2 cellular contexts compared by ENCODE assay signal in genomic region chr10:75392744-75393143, GRCh38.
TF ChIP-seq lines count a peak whose summit lies in the region.

No MANE protein-coding gene starts in this region.

TF ChIP-seq in HepG2, 621 proteins besides CTCF, POLR2A, EP300 and RAD21:
- TF ChIP-seq FOXK1 (CRISPR knock-in tag; IDR thresholded peaks at IDR 0.05; ENCODE audit: borderline replicate concordance, low read depth) (no peak), CHD4 (IDR thresholded peaks at IDR 0.05; ENCODE audit: borderline replicate concordance, low read length) (0 out of 2 replicates have a peak, but pooled peaks have one; percentile 42), CHCHD3 (CRISPR knock-in tag; IDR thresholded peaks at IDR 0.05) (no peak), BHLHE40 (IDR thresholded peaks at IDR 0.05; ENCODE audit: low read length) (no peak), ZNF629 (CRISPR knock-in tag; conservative IDR thresholded peaks at IDR 0.05) (peak; percentile 74)

TF ChIP-seq in K562, 482 proteins besides CTCF, POLR2A, EP300 and RAD21:
- no peak for TF ChIP-seq THRB (CRISPR knock-in tag; conservative IDR thresholded peaks at IDR 0.05)
- no peak for TF ChIP-seq CREB3L1 (IDR thresholded peaks at IDR 0.05; ENCODE audit: borderline replicate concordance, low read depth)
- no peak for TF ChIP-seq CHD1 (IDR thresholded peaks at IDR 0.05; ENCODE audit: low read length)
- no peak for TF ChIP-seq ZNF165 (CRISPR knock-in tag; IDR thresholded peaks at IDR 0.05; ENCODE audit: borderline replicate concordance)
- peak; percentile 88 for TF ChIP-seq RBM25 (IDR thresholded peaks at IDR 0.05; ENCODE audit: low read depth, low read length, severe bottlenecking)
- no peak for TF ChIP-seq ZNF24 (IDR thresholded peaks at IDR 0.05)
- no peak for TF ChIP-seq ZMIZ1 (IDR thresholded peaks at IDR 0.05; ENCODE audit: low read depth in 2 of 2, low read length in 2 of 2)
